ENCODE assay signal across 22 cellular contexts in the genomic region with DNA sequence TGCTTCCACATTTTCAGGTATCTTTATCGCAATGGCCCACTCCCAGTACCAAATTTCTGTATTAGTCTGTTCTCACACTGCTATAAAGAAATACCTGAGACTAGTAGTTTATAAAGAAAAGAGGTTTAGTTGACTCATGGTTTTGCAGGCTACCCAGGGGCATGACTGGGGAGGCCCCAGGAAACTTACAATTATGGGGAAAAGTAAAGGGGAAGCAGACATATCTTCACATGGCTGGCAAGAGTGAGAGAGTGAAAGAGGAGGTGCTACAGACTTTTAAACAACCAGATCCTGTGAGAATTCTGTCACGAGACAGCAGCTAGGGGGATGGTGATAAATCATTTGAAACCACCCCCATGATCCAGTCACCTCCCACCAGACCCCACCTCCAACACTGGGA.
"Had no signal": no experiment of that assay in that cellular context is flagged by ENCODE, and none has a peak within 500 bp of the region (broad histone marks: within the 10 kb centered on the region; RNA-seq: fewer than 3 reads in every experiment).

No MANE protein-coding gene starts in this region.

- DNase-seq: colonic mucosa; cortex of kidney; dermis blood vessel endothelial cell; dorsolateral prefrontal cortex; effector CD4-positive, alpha-beta T cell; effector CD8-positive, alpha-beta T cell; effector memory CD4-positive, alpha-beta T cell; effector memory CD8-positive, alpha-beta T cell; endodermal cell; erythroblast; esophagus squamous epithelium; foreskin fibroblast; foreskin keratinocyte; foreskin melanocyte; gastrocnemius medialis; glutamatergic neuron; head of caudate nucleus; heart left ventricle; heart right ventricle had no signal

- H3K4me1 Mint-ChIP-seq: endodermal cell had no signal

- ATAC-seq: effector memory CD8-positive, alpha-beta T cell; esophagus mucosa; foreskin keratinocyte; gastrocnemius medialis; gastroesophageal sphincter; heart left ventricle; heart right ventricle had no signal

- H3K27ac Mint-ChIP-seq: dendritic cell treated with granulocyte-macrophage colony-stimulating factor and Interleukin-4, amounts not matched to agents 40 ng/mL and 50 ng/mL, for 4 days; effector memory CD8-positive, alpha-beta T cell; endodermal cell had no signal

- H3K4me3 Mint-ChIP-seq: dendritic cell treated with granulocyte-macrophage colony-stimulating factor and Interleukin-4, amounts not matched to agents 40 ng/mL and 50 ng/mL, for 4 days; effector memory CD8-positive, alpha-beta T cell; endodermal cell had no signal

- H3K27me3 Mint-ChIP-seq: dendritic cell treated with granulocyte-macrophage colony-stimulating factor and Interleukin-4, amounts not matched to agents 40 ng/mL and 50 ng/mL, for 4 days; effector memory CD8-positive, alpha-beta T cell had no signal
